Comparison of ENCODE assay signal across 1 cellular context in the genomic region with DNA sequence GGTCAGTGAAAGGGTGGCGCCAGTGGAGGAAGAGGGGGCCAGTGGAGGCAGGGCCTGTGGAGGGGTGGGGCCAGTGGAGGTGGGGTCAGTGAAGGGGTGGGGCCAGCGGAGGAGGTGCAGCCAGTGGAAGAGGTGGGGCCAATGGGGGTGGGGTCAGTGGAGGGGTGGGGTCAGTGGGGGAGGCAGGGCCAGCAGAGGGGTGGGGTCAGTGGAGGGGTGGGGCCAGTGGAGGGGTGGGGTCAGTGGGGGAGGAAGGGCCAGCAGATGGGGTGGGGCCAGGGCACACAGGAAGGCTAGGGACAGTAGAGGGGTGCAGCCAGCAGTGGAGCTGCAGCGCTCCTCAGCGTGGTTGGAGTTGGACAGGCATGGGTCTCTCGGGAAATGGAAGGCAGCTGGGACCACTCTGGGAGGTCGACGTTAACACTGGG.
TF ChIP-seq lines count a peak whose summit lies in the region.

No MANE protein-coding gene starts in this region.

TF ChIP-seq in K562, 482 proteins besides CTCF, POLR2A, EP300 and RAD21 (continued from another document):
- TF ChIP-seq, protein P1, sequence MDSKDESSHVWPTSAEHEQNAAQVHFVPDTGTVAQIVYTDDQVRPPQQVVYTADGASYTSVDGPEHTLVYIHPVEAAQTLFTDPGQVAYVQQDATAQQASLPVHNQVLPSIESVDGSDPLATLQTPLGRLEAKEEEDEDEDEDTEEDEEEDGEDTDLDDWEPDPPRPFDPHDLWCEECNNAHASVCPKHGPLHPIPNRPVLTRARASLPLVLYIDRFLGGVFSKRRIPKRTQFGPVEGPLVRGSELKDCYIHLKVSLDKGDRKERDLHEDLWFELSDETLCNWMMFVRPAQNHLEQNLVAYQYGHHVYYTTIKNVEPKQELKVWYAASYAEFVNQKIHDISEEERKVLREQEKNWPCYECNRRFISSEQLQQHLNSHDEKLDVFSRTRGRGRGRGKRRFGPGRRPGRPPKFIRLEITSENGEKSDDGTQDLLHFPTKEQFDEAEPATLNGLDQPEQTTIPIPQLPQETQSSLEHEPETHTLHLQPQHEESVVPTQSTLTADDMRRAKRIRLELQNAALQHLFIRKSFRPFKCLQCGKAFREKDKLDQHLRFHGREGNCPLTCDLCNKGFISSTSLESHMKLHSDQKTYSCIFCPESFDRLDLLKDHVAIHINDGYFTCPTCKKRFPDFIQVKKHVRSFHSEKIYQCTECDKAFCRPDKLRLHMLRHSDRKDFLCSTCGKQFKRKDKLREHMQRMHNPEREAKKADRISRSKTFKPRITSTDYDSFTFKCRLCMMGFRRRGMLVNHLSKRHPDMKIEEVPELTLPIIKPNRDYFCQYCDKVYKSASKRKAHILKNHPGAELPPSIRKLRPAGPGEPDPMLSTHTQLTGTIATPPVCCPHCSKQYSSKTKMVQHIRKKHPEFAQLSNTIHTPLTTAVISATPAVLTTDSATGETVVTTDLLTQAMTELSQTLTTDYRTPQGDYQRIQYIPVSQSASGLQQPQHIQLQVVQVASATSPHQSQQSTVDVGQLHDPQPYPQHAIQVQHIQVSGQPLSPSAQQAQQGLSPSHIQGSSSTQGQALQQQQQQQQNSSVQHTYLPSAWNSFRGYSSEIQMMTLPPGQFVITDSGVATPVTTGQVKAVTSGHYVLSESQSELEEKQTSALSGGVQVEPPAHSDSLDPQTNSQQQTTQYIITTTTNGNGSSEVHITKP (IDR thresholded peaks at IDR 0.05; ENCODE audit: partially characterized antibody) = peak; percentile 55
- TF ChIP-seq MAZ (CRISPR knock-in tag; conservative IDR thresholded peaks at IDR 0.05 in 1 of 2, IDR thresholded peaks at IDR 0.05 in 1 of 2) = 0 out of 4 replicates have a peak, but pooled peaks of 1 of the 2 experiments have one; percentile 24
